ENCODE assay signal across 8 cellular contexts in genomic region chrX:153600032-153600373, GRCh38. TPM values are rescaled to one million over a fixed set of nuclear protein-coding genes. Genes with fewer than 3 reads are reported as not detected.
A peak's percentile ranks its signal among the peaks of the same experiment; 100 is the strongest.
DNase-seq lines count a peak whose midpoint lies in the region; ATAC-seq and TF ChIP-seq lines count a peak whose summit lies in the region.

No MANE protein-coding gene starts in this region.

- intact Hi-C loops in uterus (cut with DNase I; ENCODE audit: low total_unique reads), result no loop called here

- 40% methylated on average over 2 of the region's 2 CpGs for WGBS in liver

- no peaks in the 10 kb centered on the region for H3K9me3 Mint-ChIP-seq in activated naive CD4-positive, alpha-beta T cell treated with anti-CD3 and anti-CD28 coated beads, Interleukin-2, amount 50 U/mL, for 72 hours

- H3K36me3 Mint-ChIP-seq in activated naive CD4-positive, alpha-beta T cell treated with anti-CD3 and anti-CD28 coated beads, Interleukin-2, amount 50 U/mL, for 72 hours, result peaks cover 0 to 7% of the 10 kb centered on the region in 2 donors

- no peak for TF ChIP-seq CTCF in AG04450 (IDR thresholded peaks at IDR 0.05; ENCODE audit: low read depth, low read length)
- no peak for TF ChIP-seq CTCF in liver (IDR thresholded peaks at IDR 0.05; ENCODE audit: low read depth, low read length, missing input control)
- no peak for TF ChIP-seq CTCF in uterus (IDR thresholded peaks at IDR 0.05)

- DNase-seq in AG04450 (ENCODE audit: low read depth, low spot score) (no peak), HT-29 (ENCODE audit: low spot score) (peak; percentile 30), uterus (no peak), COLO829 (ENCODE audit: low spot score) (no peak), D341Med (ENCODE audit: low spot score) (no peak), GM19240 (ENCODE audit: insufficient read length, low spot score) (no peak)
- peak in 1 of 2 donors; percentile 10 for DNase-seq in activated naive CD4-positive, alpha-beta T cell treated with anti-CD3 and anti-CD28 coated beads, Interleukin-2, amount 50 U/mL, for 72 hours (ENCODE audit: low spot score in 2 of 2)

- H3K9me3 ChIP-seq in AG04450 (ENCODE audit: control insufficient read depth, insufficient read depth, low read length), result no peaks in the 10 kb centered on the region
- no peaks in the 10 kb centered on the region for H3K9me3 ChIP-seq in liver (ENCODE audit: control insufficient read depth in 4 of 4, low read length in 3 of 4)
- no peaks in the 10 kb centered on the region for H3K9me3 ChIP-seq in uterus

- no peak for TF ChIP-seq RAD21 in liver (IDR thresholded peaks at IDR 0.05)

- no peak overlapping the region for H3K9ac ChIP-seq in liver (ENCODE audit: low read depth in 1 of 2, low read length in 2 of 2)

- H3K27ac Mint-ChIP-seq in activated naive CD4-positive, alpha-beta T cell treated with anti-CD3 and anti-CD28 coated beads, Interleukin-2, amount 50 U/mL, for 72 hours, result peak overlapping the region; percentile 50 to 84

- CTCF ChIA-PET in AG04450 (lab: Charles Lee), result interaction anchor here (3.3 to 4.4 kb wide), 2 partner anchors 10 to 68 kb away, joined by 15 to 20 read pairs; no protein-coding TSS in a partner anchor

- H3K36me3 ChIP-seq in liver (ENCODE audit: control insufficient read depth in 4 of 4, insufficient read depth in 3 of 4, low read depth in 1 of 4, low read length in 3 of 4), result no peaks in the 10 kb centered on the region
- no peaks in the 10 kb centered on the region for H3K36me3 ChIP-seq in uterus

- H3K27ac ChIP-seq in AG04450 (ENCODE audit: low read depth, low read length), result no peak overlapping the region
- no peak overlapping the region for H3K27ac ChIP-seq in liver (ENCODE audit: low read depth in 1 of 2, low read length in 2 of 2)
- no peak overlapping the region for H3K27ac ChIP-seq in uterus

- POLR2A ChIA-PET in AG04450 (lab: Yijun Ruan, JAX), result no interaction called here

- H3K4me1 ChIP-seq in liver (ENCODE audit: control insufficient read depth in 4 of 4, insufficient read depth in 4 of 4, low read length in 3 of 4) (peaks cover 0 to 24% (median 12%) of the 10 kb centered on the region in 4 donors), uterus (no peaks in the 10 kb centered on the region)

- H3K4me3 ChIP-seq in AG04450 (ENCODE audit: low read depth, low read length) (peak overlapping the region; percentile 64), liver (ENCODE audit: low read depth in 1 of 3, low read length in 3 of 3) (peak overlapping the region; percentile 33 to 76 (median 70)), uterus (peak overlapping the region; percentile 61 to 66)

- no peak for TF ChIP-seq POLR2A in uterus (IDR thresholded peaks at IDR 0.05)

- H3K27me3 ChIP-seq in AG04450 (ENCODE audit: control insufficient read depth, insufficient read depth, low read length), result no peaks in the 10 kb centered on the region
- no peaks in the 10 kb centered on the region for H3K27me3 ChIP-seq in liver (ENCODE audit: control insufficient read depth in 4 of 4, insufficient read depth in 4 of 4, low read length in 3 of 4)
- no peaks in the 10 kb centered on the region for H3K27me3 ChIP-seq in uterus

- ATAC-seq in activated naive CD4-positive, alpha-beta T cell treated with anti-CD3 and anti-CD28 coated beads, Interleukin-2, amount 50 U/mL, for 72 hours, result peak in 1 of 2 donors; percentile 9

TF ChIP-seq in liver, 16 proteins besides CTCF, POLR2A, EP300 and RAD21:
- TF ChIP-seq SP1 (IDR thresholded peaks at IDR 0.05) (no peak), TAF1 (conservative IDR thresholded peaks at IDR 0.05) (no peak), JUND (IDR thresholded peaks at IDR 0.05) (no peak), ATF3 (IDR thresholded peaks at IDR 0.05) (no peak), REST (IDR thresholded peaks at IDR 0.05) (no peak), YY1 (IDR thresholded peaks at IDR 0.05) (no peak), ZBTB33 (IDR thresholded peaks at IDR 0.05) (no peak), EGR1 (IDR thresholded peaks at IDR 0.05; ENCODE audit: low read depth in 2 of 2) (no peak), RXRA (IDR thresholded peaks at IDR 0.05) (no peak), GABPA (IDR thresholded peaks at IDR 0.05 in 1 of 2, conservative IDR thresholded peaks at IDR 0.05 in 1 of 2) (no peak), FOXA2 (IDR thresholded peaks at IDR 0.05) (no peak)

RNA-seq across cellular contexts. Expression of gene CCNQ, which starts 1.1 kb away (rescaled TPM):
- polyA plus RNA-seq in AG04450 (2011; rRNA removed), result 23.6 and 28.1 TPM in 2 replicates
- polyA minus RNA-seq in AG04450 (2011; rRNA and poly(A)+ RNA removed), result 15.9 and 17.7 TPM in 2 replicates
- 107 and 122 TPM in 2 replicates for total RNA-seq in HT-29 (2014; rRNA removed; shearing (Covaris generic))
- total RNA-seq in activated naive CD4-positive, alpha-beta T cell treated with anti-CD3 and anti-CD28 coated beads, Interleukin-2, amount 50 U/mL, for 72 hours, result 10 to 100 TPM; 13.0 to 14.0 TPM
- total RNA-seq in liver, result 1 to 10 TPM; 8.9 to 9.7 TPM
- 10 to 100 TPM in 1 of 2 donors, 1 to 10 TPM in 1; 9.9 to 14.7 TPM for polyA plus RNA-seq in liver
- 10 to 100 TPM; 14.9 to 94.5 (median 29.3) TPM for total RNA-seq in uterus

RNA-seq across cellular contexts. Expression of gene DUSP9, which starts 47.0 kb away (rescaled TPM):
- polyA plus RNA-seq in AG04450 (2011; rRNA removed), result not detected in 2 replicates
- not detected in 2 replicates for polyA minus RNA-seq in AG04450 (2011; rRNA and poly(A)+ RNA removed)
- total RNA-seq in HT-29 (2014; rRNA removed; shearing (Covaris generic)), result not detected in 2 replicates
- total RNA-seq in activated naive CD4-positive, alpha-beta T cell treated with anti-CD3 and anti-CD28 coated beads, Interleukin-2, amount 50 U/mL, for 72 hours, result under 1 TPM in 1 of 2 donors, not detected in 1; 0.91 TPM
- 100 to 1,000 TPM in 1 of 2 donors, 1 to 10 TPM in 1; 1.9 to 164 TPM for total RNA-seq in liver
- polyA plus RNA-seq in liver, result under 1 TPM; 0.42 to 0.90 TPM
- under 1 TPM in 1 of 4 donors, not detected in 3; 0.21 TPM for total RNA-seq in uterus
